ENCODE assay signal across 27 cellular contexts in the genomic region with DNA sequence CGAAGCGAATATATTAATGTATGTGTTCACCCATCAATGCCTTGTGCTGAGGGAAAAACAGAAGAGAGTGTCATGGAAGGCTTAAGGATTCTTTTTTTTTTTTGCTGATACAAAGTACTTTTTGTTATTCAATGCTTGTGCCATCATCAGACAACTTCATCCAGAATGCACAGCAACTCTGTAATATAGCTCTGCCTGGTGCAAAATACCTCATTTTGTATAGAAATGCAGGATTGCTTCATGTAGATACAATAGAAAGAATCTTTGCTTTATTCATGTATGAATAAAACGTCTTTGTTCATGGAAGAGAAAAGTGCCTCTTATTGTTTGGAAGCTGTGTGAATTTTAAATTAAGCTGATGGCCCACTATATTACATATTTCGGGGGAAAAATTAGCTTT.
"Had no signal": no experiment of that assay in that cellular context is flagged by ENCODE, and none has a peak within 500 bp of the region (broad histone marks: within the 10 kb centered on the region; RNA-seq: fewer than 3 reads in every experiment).

No MANE protein-coding gene starts in this region.

- H3K4me3 ChIP-seq: gastroesophageal sphincter, left ventricle myocardium inferior, lung, right lobe of liver, thyroid gland, upper lobe of left lung, vagina had no signal

- FAIRE-seq: astrocyte, endometrium had no signal

- H3K27me3 ChIP-seq: brain microvascular endothelial cell, right lobe of liver, thyroid gland, upper lobe of left lung, vagina had no signal

- ATAC-seq: gastroesophageal sphincter; right lobe of liver; stimulated activated naive CD8-positive, alpha-beta T cell treated with anti-CD3 and anti-CD28 coated beads, Interleukin-15, Interleukin-2, amounts not matched to agents 100 U/mL and 50 U/mL, for 24 hours; WTC11 had no signal

- DNase-seq: activated CD4-positive, alpha-beta memory T cell treated with anti-CD3 and anti-CD28 coated beads, Interleukin-2, amount 10 ng/mL, durations not matched to agents 7 days and 5 days; activated CD4-positive, alpha-beta T cell treated with anti-CD3 and anti-CD28 coated beads for 1 hour; activated CD4-positive, alpha-beta T cell treated with anti-CD3 and anti-CD28 coated beads, Interleukin-2, amount 10 ng/mL, durations not matched to agents 7 days and 5 days; activated CD8-positive, alpha-beta memory T cell treated with anti-CD3 and anti-CD28 coated beads, Interleukin-2, amount 50 U/mL, for 48 hours; activated gamma-delta T cell; activated naive CD4-positive, alpha-beta T cell treated with anti-CD3 and anti-CD28 coated beads, Interleukin-2, amount 10 ng/mL, durations not matched to agents 7 days and 5 days; activated naive CD8-positive, alpha-beta T cell treated with anti-CD3 and anti-CD28 coated beads, Interleukin-2, amount 10 ng/mL, durations not matched to agents 7 days and 5 days; activated T-cell treated with anti-CD3 and anti-CD28 coated beads, Interleukin-2, amount 50 U/mL, for 24 hours; brain microvascular endothelial cell; dermis blood vessel endothelial cell; effector CD8-positive, alpha-beta T cell; head of caudate nucleus; kidney glomerular epithelial cell; left ventricle myocardium inferior; right lobe of liver; stimulated activated CD4-positive, alpha-beta T cell treated with anti-CD3 and anti-CD28 coated beads, Interleukin-2, amount 100 ng/mL, for 48 hours; stimulated activated naive CD8-positive, alpha-beta T cell treated with anti-CD3 and anti-CD28 coated beads, Interleukin-15, Interleukin-2, amounts not matched to agents 100 U/mL and 50 U/mL, for 24 hours; SW 1271; T-helper 9 cell; thyroid gland; upper lobe of left lung had no signal

- H3K9me3 ChIP-seq: gastroesophageal sphincter, left ventricle myocardium inferior, right lobe of liver, thyroid gland, upper lobe of left lung, vagina had no signal

- H3K27ac ChIP-seq: brain microvascular endothelial cell, gastroesophageal sphincter, left ventricle myocardium inferior, right lobe of liver, thyroid gland, upper lobe of left lung, vagina had no signal

- H3K36me3 ChIP-seq: brain microvascular endothelial cell, gastroesophageal sphincter, left ventricle myocardium inferior, right lobe of liver, thyroid gland, upper lobe of left lung, vagina had no signal

- H3K4me1 ChIP-seq: gastroesophageal sphincter, left ventricle myocardium inferior, right lobe of liver, thyroid gland, upper lobe of left lung, vagina had no signal
